8 cellular contexts compared by ENCODE assay signal in the genomic region with DNA sequence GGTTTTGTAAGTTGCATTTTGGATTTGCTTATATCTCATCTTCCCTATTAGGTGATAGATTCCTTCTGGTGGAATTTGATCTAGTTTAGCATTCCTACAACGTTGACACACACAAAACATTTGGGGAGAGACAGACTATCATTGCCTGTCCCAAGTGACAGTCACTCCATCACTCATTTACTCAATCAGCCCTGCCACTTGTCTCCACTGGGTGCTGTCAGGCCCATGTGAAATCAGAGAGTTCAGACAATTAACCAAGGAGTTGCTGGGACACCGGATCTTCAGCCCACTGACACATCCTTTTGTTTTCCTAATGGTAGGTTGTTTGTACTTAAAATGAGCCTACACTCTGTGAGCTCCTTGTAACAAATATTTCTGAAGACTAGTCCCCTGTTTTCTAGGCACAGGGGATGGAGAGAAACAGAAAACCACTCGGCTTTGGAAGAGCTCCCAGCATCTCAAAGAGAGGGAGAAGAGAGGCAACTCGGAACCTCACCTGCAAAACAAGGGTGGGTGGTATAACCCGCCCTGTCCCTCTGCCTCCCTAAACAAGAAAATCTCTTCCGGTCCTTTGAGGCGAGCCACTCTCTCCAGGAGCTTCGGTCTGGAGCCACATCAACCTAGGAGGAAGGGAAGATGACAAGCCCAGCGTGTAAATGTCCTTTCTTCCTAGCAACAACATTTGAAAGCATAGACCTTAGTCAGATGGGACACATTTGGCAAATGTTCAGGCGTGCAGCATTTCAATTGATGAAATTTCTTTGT.
DNase-seq lines count a peak whose midpoint lies in the region; ATAC-seq and TF ChIP-seq lines count a peak whose summit lies in the region.

No MANE protein-coding gene starts in this region.

- H3K36me3 Mint-ChIP-seq in activated naive CD4-positive, alpha-beta T cell treated with anti-CD3 and anti-CD28 coated beads for 36 hours (ENCODE audit: low read depth): no peaks in the 10 kb centered on the region
- no peaks in the 10 kb centered on the region for H3K36me3 Mint-ChIP-seq in activated CD8-positive, alpha-beta T cell treated with anti-CD3 and anti-CD28 coated beads, Interleukin-2, amount 10 ng/mL, durations not matched to agents 7 days and 5 days (ENCODE audit: low read depth)

- no peak for TF ChIP-seq CTCF in testis (IDR thresholded peaks at IDR 0.05)

- H3K27me3 ChIP-seq in testis: no peaks in the 10 kb centered on the region

- H3K4me3 ChIP-seq in testis: peak overlapping the region; percentile 42 to 50

- TF ChIP-seq POLR2A in testis (IDR thresholded peaks at IDR 0.05): no peak

- H3K9me3 Mint-ChIP-seq in activated naive CD4-positive, alpha-beta T cell treated with anti-CD3 and anti-CD28 coated beads for 36 hours: no peaks in the 10 kb centered on the region
- no peaks in the 10 kb centered on the region for H3K9me3 Mint-ChIP-seq in activated CD8-positive, alpha-beta T cell treated with anti-CD3 and anti-CD28 coated beads, Interleukin-2, amount 10 ng/mL, durations not matched to agents 7 days and 5 days (ENCODE audit: insufficient read depth)

- H3K36me3 ChIP-seq in testis (ENCODE audit: low read depth, missing control alignments): no peaks in the 10 kb centered on the region

- peak overlapping the region; percentile 69 for H3K4me3 Mint-ChIP-seq in activated naive CD4-positive, alpha-beta T cell treated with anti-CD3 and anti-CD28 coated beads for 36 hours
- peak overlapping the region; percentile 70 for H3K4me3 Mint-ChIP-seq in activated CD8-positive, alpha-beta T cell treated with anti-CD3 and anti-CD28 coated beads, Interleukin-2, amount 10 ng/mL, durations not matched to agents 7 days and 5 days

- H3K27ac ChIP-seq in testis: no peak overlapping the region

- H3K9me3 ChIP-seq in testis: no peaks in the 10 kb centered on the region

- intact Hi-C loops in activated naive CD4-positive, alpha-beta T cell treated with anti-CD3 and anti-CD28 coated beads for 36 hours (cut with micrococcal nuclease): loop anchor here (5.0 to 10.0 kb wide), 4 partner anchors 288 to 820 kb away; partner anchors contain the start of gene KLF12
- intact Hi-C loops in testis (cut with DNase I; ENCODE audit: low total_unique reads): no loop called here

- peaks cover 20% of the 10 kb centered on the region for H3K27me3 Mint-ChIP-seq in activated naive CD4-positive, alpha-beta T cell treated with anti-CD3 and anti-CD28 coated beads for 36 hours (ENCODE audit: low read depth)
- H3K27me3 Mint-ChIP-seq in activated CD8-positive, alpha-beta T cell treated with anti-CD3 and anti-CD28 coated beads, Interleukin-2, amount 10 ng/mL, durations not matched to agents 7 days and 5 days (ENCODE audit: low read depth): peaks cover 43% of the 10 kb centered on the region

- WGBS in testis, 2 donors: 16 to 21% methylated on average over 6 to 10 of the region's 10 CpGs

- H3K4me1 ChIP-seq in testis: no peaks in the 10 kb centered on the region

- peak; percentile 7 for DNase-seq in activated naive CD4-positive, alpha-beta T cell treated with anti-CD3 and anti-CD28 coated beads for 36 hours
- no peak for DNase-seq in activated naive CD4-positive, alpha-beta T cell treated with anti-CD3 and anti-CD28 coated beads, Interleukin-2, amount 50 U/mL, for 16 hours
- DNase-seq in activated CD8-positive, alpha-beta T cell treated with anti-CD3 and anti-CD28 coated beads, Interleukin-2, amount 10 ng/mL, durations not matched to agents 7 days and 5 days: no peak
- DNase-seq in iPS-NIHi11 (ENCODE audit: low spot score): peak; percentile 7
- no peak for DNase-seq in testis
- DNase-seq in NCI-H1436 treated with DMSO at 0.1 percent for 48 hours (lab: John Stamatoyannopoulos, UW): no peak
- no peak for DNase-seq in ureter (ENCODE audit: low spot score)
- DNase-seq in OCI-M2 (lab: John Stamatoyannopoulos, UW; ENCODE audit: unreplicated experiment): no peak

- ATAC-seq in activated CD8-positive, alpha-beta T cell treated with anti-CD3 and anti-CD28 coated beads, Interleukin-2, amount 10 ng/mL, durations not matched to agents 7 days and 5 days: peak; percentile 44

- POLR2A ChIA-PET in activated CD8-positive, alpha-beta T cell treated with anti-CD3 and anti-CD28 coated beads, Interleukin-2, amount 10 ng/mL, durations not matched to agents 7 days and 5 days (lab: Charles Lee): no interaction called here

- H3K27ac Mint-ChIP-seq in activated naive CD4-positive, alpha-beta T cell treated with anti-CD3 and anti-CD28 coated beads for 36 hours: peak overlapping the region; percentile 27
- peak overlapping the region; percentile 14 for H3K27ac Mint-ChIP-seq in activated CD8-positive, alpha-beta T cell treated with anti-CD3 and anti-CD28 coated beads, Interleukin-2, amount 10 ng/mL, durations not matched to agents 7 days and 5 days

- peaks cover 10% of the 10 kb centered on the region for H3K4me1 Mint-ChIP-seq in activated naive CD4-positive, alpha-beta T cell treated with anti-CD3 and anti-CD28 coated beads for 36 hours (ENCODE audit: low read depth)
- peaks cover 16% of the 10 kb centered on the region for H3K4me1 Mint-ChIP-seq in activated CD8-positive, alpha-beta T cell treated with anti-CD3 and anti-CD28 coated beads, Interleukin-2, amount 10 ng/mL, durations not matched to agents 7 days and 5 days (ENCODE audit: low read depth)

- CTCF ChIA-PET in activated naive CD4-positive, alpha-beta T cell treated with anti-CD3 and anti-CD28 coated beads for 36 hours (lab: Charles Lee): no interaction called here
- CTCF ChIA-PET in activated CD8-positive, alpha-beta T cell treated with anti-CD3 and anti-CD28 coated beads, Interleukin-2, amount 10 ng/mL, durations not matched to agents 7 days and 5 days (lab: Charles Lee): no interaction called here

Comparison
In these comparisons a context has a peak if more than half of its experiments do, and no peak if none do; other contexts are left out.
1. DNase-seq: peak in activated naive CD4-positive, alpha-beta T cell treated with anti-CD3 and anti-CD28 coated beads for 36 hours (single experiment) and iPS-NIHi11 (single experiment); none in activated naive CD4-positive, alpha-beta T cell treated with anti-CD3 and anti-CD28 coated beads, Interleukin-2, amount 50 U/mL, for 16 hours (single experiment), activated CD8-positive, alpha-beta T cell treated with anti-CD3 and anti-CD28 coated beads, Interleukin-2, amount 10 ng/mL, durations not matched to agents 7 days and 5 days (single experiment), testis (single experiment), NCI-H1436 treated with DMSO at 0.1 percent for 48 hours (single experiment), ureter (single experiment) and OCI-M2 (single experiment).